ENCODE assay signal across 25 cellular contexts in genomic region chr15:61759639-61760038, GRCh38.
"Had no signal": no experiment of that assay in that cellular context is flagged by ENCODE, and none has a peak within 500 bp of the region (broad histone marks: within the 10 kb centered on the region; RNA-seq: fewer than 3 reads in every experiment).

No MANE protein-coding gene starts in this region.

- H3K36me3 Mint-ChIP-seq: activated CD8-positive, alpha-beta memory T cell treated with anti-CD3 and anti-CD28 coated beads, Interleukin-2, amount 10 ng/mL, durations not matched to agents 7 days and 5 days; activated naive CD4-positive, alpha-beta T cell treated with anti-CD3 and anti-CD28 coated beads, Interleukin-2, amount 50 U/mL, for 72 hours; brain; T-cell had no signal

- H3K9me3 ChIP-seq: MG63, SJSA1 had no signal

- H3K27me3 ChIP-seq: MG63, SJSA1 had no signal

- H3K27ac ChIP-seq: SJSA1 had no signal

- H3K36me3 ChIP-seq: MG63, SJSA1 had no signal

- H3K4me3 ChIP-seq: MG63, SJSA1 had no signal

- ATAC-seq: activated CD8-positive, alpha-beta memory T cell treated with anti-CD3 and anti-CD28 coated beads, Interleukin-2, amount 10 ng/mL, durations not matched to agents 7 days and 5 days; activated naive CD4-positive, alpha-beta T cell treated with anti-CD3 and anti-CD28 coated beads, Interleukin-2, amount 50 U/mL, for 72 hours; activated naive CD8-positive, alpha-beta T cell treated with anti-CD3 and anti-CD28 coated beads, Interleukin-2, amount 50 U/mL, for 24 hours; activated T-cell treated with anti-CD3 and anti-CD28 coated beads, Interleukin-2, amount 50 U/mL, for 4 hours; PC-3; SK-N-SH treated with all-trans-retinoic acid at 6 μM for 48 hours; T-cell had no signal

- H3K9me3 Mint-ChIP-seq: activated B cell treated with CpG ODN at 0.5 μM for 24 hours; activated CD4-positive, alpha-beta T cell treated with anti-CD3 and anti-CD28 coated beads, Interleukin-2, amount 10 ng/mL, durations not matched to agents 24 days and 14 days; activated naive CD4-positive, alpha-beta T cell treated with anti-CD3 and anti-CD28 coated beads, Interleukin-2, amount 50 U/mL, for 72 hours; activated naive CD8-positive, alpha-beta T cell treated with anti-CD3 and anti-CD28 coated beads, Interleukin-2, amount 50 U/mL, for 24 hours; activated T-cell treated with anti-CD3 and anti-CD28 coated beads, Interleukin-2, amount 50 U/mL, for 4 hours; T-cell had no signal

- H3K4me1 ChIP-seq: SJSA1 had no signal

- H3K4me1 Mint-ChIP-seq: activated B cell treated with CpG ODN at 0.5 μM for 24 hours; activated CD4-positive, alpha-beta T cell treated with anti-CD3 and anti-CD28 coated beads, Interleukin-2, amount 10 ng/mL, durations not matched to agents 24 days and 14 days; activated CD8-positive, alpha-beta memory T cell treated with anti-CD3 and anti-CD28 coated beads, Interleukin-2, amount 10 ng/mL, durations not matched to agents 7 days and 5 days; activated naive CD8-positive, alpha-beta T cell treated with anti-CD3 and anti-CD28 coated beads, Interleukin-2, amount 50 U/mL, for 24 hours; T-cell had no signal

- DNase-seq: activated B cell treated with CpG ODN at 0.5 μM for 24 hours; activated CD4-positive, alpha-beta T cell treated with anti-CD3 and anti-CD28 coated beads for 1 hour; activated CD4-positive, alpha-beta T cell treated with anti-CD3 and anti-CD28 coated beads, Interleukin-2, amount 10 ng/mL, durations not matched to agents 24 days and 14 days; activated CD4-positive, alpha-beta T cell treated with anti-CD3 and anti-CD28 coated beads, Interleukin-2, amount 50 U/mL, for 48 hours; activated CD8-positive, alpha-beta memory T cell treated with anti-CD3 and anti-CD28 coated beads, Interleukin-2, amount 10 ng/mL, durations not matched to agents 7 days and 5 days; activated effector memory CD4-positive, alpha-beta T cell treated with anti-CD3 and anti-CD28 coated beads, Interleukin-2, amount 50 U/mL, for 16 hours; activated naive CD4-positive, alpha-beta T cell treated with Interleukin-2 at 50 U/mL for 16 hours; activated naive CD8-positive, alpha-beta T cell treated with anti-CD3 and anti-CD28 coated beads, Interleukin-2, amount 50 U/mL, for 24 hours; activated T-cell treated with anti-CD3 and anti-CD28 coated beads, Interleukin-2, amount 50 U/mL, for 4 hours; amniotic stem cell; NCI-H1048; NCI-H1417; NCI-H2029 treated with DMSO at 0.1 percent for 48 hours; NCI-H446; NCI-H524; PC-3; SHP77; T-cell; T-helper 2 cell; T1000 had no signal

- H3K4me3 Mint-ChIP-seq: activated B cell treated with CpG ODN at 0.5 μM for 24 hours; activated CD4-positive, alpha-beta T cell treated with anti-CD3 and anti-CD28 coated beads, Interleukin-2, amount 10 ng/mL, durations not matched to agents 24 days and 14 days; activated CD8-positive, alpha-beta memory T cell treated with anti-CD3 and anti-CD28 coated beads, Interleukin-2, amount 10 ng/mL, durations not matched to agents 7 days and 5 days; activated naive CD8-positive, alpha-beta T cell treated with anti-CD3 and anti-CD28 coated beads, Interleukin-2, amount 50 U/mL, for 24 hours; activated T-cell treated with anti-CD3 and anti-CD28 coated beads, Interleukin-2, amount 50 U/mL, for 4 hours; brain; T-cell had no signal

- H3K27ac Mint-ChIP-seq: activated B cell treated with CpG ODN at 0.5 μM for 24 hours; activated CD4-positive, alpha-beta T cell treated with anti-CD3 and anti-CD28 coated beads, Interleukin-2, amount 10 ng/mL, durations not matched to agents 24 days and 14 days; activated CD8-positive, alpha-beta memory T cell treated with anti-CD3 and anti-CD28 coated beads, Interleukin-2, amount 10 ng/mL, durations not matched to agents 7 days and 5 days; activated naive CD4-positive, alpha-beta T cell treated with anti-CD3 and anti-CD28 coated beads, Interleukin-2, amount 50 U/mL, for 72 hours; activated naive CD8-positive, alpha-beta T cell treated with anti-CD3 and anti-CD28 coated beads, Interleukin-2, amount 50 U/mL, for 24 hours; brain; T-cell had no signal
